8 cellular contexts compared by ENCODE assay signal in genomic region chr3:161274691-161275298, GRCh38. TPM values are rescaled to one million over a fixed set of nuclear protein-coding genes. Genes with fewer than 3 reads are reported as not detected.
DNase-seq lines count a peak whose midpoint lies in the region; ATAC-seq, FAIRE-seq and TF ChIP-seq lines count a peak whose summit lies in the region.

No MANE protein-coding gene starts in this region.

- TF ChIP-seq CTCF in Calu3 (IDR thresholded peaks at IDR 0.05; ENCODE audit: unreplicated experiment) = peak; percentile 39
- peak; percentile 71 for TF ChIP-seq CTCF in PC-9 (conservative IDR thresholded peaks at IDR 0.05)
- TF ChIP-seq CTCF in K562 (IDR thresholded peaks at IDR 0.05 in 2 of 3, conservative IDR thresholded peaks at IDR 0.05 in 1 of 3; ENCODE audit: insufficient read depth in 2 of 3, low read depth in 1 of 3, low read length in 3 of 3) = peak; percentile 57 to 75 (median 73); a peak in 5 of 6 replicates
- TF ChIP-seq CTCF in HepG2 (CRISPR knock-in tag; IDR thresholded peaks at IDR 0.05) = peak; percentile 52
- TF ChIP-seq CTCF in tibial artery (IDR thresholded peaks at IDR 0.05) = peak; percentile 24 to 42

- intact Hi-C loops in Calu3 (cut with micrococcal nuclease; ENCODE audit: unreplicated experiment) (loop anchor here (5.0 kb wide), 1 partner anchor 43 kb away; no protein-coding TSS in a partner anchor), PC-9 (cut with micrococcal nuclease; ENCODE audit: unreplicated experiment) (loop anchor here (1.0 to 5.0 kb wide), 6 partner anchors 42 to 567 kb away; no protein-coding TSS in a partner anchor), K562 (cut with micrococcal nuclease) (loop anchor here (1.0 to 10.0 kb wide), 5 partner anchors 135 to 570 kb away; no protein-coding TSS in a partner anchor), HepG2 (cut with micrococcal nuclease; ENCODE audit: unreplicated experiment) (loop anchor here (1.0 to 10.0 kb wide), 4 partner anchors 135 to 350 kb away; no protein-coding TSS in a partner anchor), tibial artery (cut with DNase I; ENCODE audit: low total_unique reads) (loop anchor here (5.0 kb wide), 1 partner anchor 148 kb away; no protein-coding TSS in a partner anchor)

- H3F3A ChIP-seq in PC-9 (ENCODE audit: insufficient read depth, low read depth) = no peaks in the 10 kb centered on the region; the same call in 1 of the 2 replicates

- no peak overlapping the region for H3K4me3 ChIP-seq in PC-9
- no peak overlapping the region for H3K4me3 ChIP-seq in K562
- H3K4me3 ChIP-seq in HepG2 (replicated peaks in 1 of 3; ENCODE audit: insufficient read depth in 1 of 3, low read depth in 2 of 3, low read length in 3 of 3) = no peak overlapping the region
- H3K4me3 ChIP-seq in tibial artery = no peak overlapping the region

- DNase-seq in Calu3 = peak; percentile 63
- DNase-seq in PC-9 = peak in 1 of 2 experiments; percentile 43
- DNase-seq in K562 (ENCODE audit: extremely low read depth in 1 of 4, low spot score in 3 of 4) = peak; percentile 45 to 69 (median 60)
- DNase-seq in HepG2 (ENCODE audit: low spot score) = peak; percentile 51
- no peak for DNase-seq in tibial artery
- DNase-seq in ureter (ENCODE audit: low spot score) = no peak

- H3K36me3 ChIP-seq in PC-9 (ENCODE audit: low read depth) = no peaks in the 10 kb centered on the region
- no peaks in the 10 kb centered on the region for H3K36me3 ChIP-seq in K562 (ENCODE audit: control insufficient read depth, insufficient read depth, low read length)
- H3K36me3 ChIP-seq in HepG2 (replicated peaks in 1 of 2; ENCODE audit: control insufficient read depth in 1 of 2, insufficient read depth in 2 of 2, low read length in 2 of 2) = 0 out of 5 replicates have a peak, but pooled peaks cover 0 to 1% of the 10 kb centered on the region in 2 experiments
- H3K36me3 ChIP-seq in tibial artery = peaks cover 0 to 14% (median 8%) of the 10 kb centered on the region in 3 donors

- H3K4me2 ChIP-seq in PC-9 = no peak overlapping the region
- H3K4me2 ChIP-seq in K562 (ENCODE audit: insufficient read depth, low read length) = no peak overlapping the region
- H3K4me2 ChIP-seq in HepG2 (ENCODE audit: low read depth, low read length) = no peak overlapping the region

- no peak overlapping the region for H3K9ac ChIP-seq in K562 (ENCODE audit: insufficient read depth in 1 of 2, low read depth in 2 of 2, low read length in 2 of 2)
- no peak overlapping the region for H3K9ac ChIP-seq in HepG2 (ENCODE audit: insufficient read depth, low read depth, low read length)

- no TSS peak for BruUV-seq in Calu3 (replicated peaks; lab: Mats Ljungman, UMichigan)
- no TSS peak for BruUV-seq in PC-9 (replicated peaks; lab: Mats Ljungman, UMichigan)
- BruUV-seq in K562 (replicated peaks; lab: Mats Ljungman, UMichigan) = no TSS peak
- no TSS peak for BruUV-seq in HepG2 (replicated peaks; lab: Mats Ljungman, UMichigan)

- ATAC-seq in GM18868 (IDR thresholded peaks at IDR 0.05; ENCODE audit: unreplicated experiment) (peak; percentile 95), HG03439 (IDR thresholded peaks at IDR 0.05; ENCODE audit: unreplicated experiment) (peak; percentile 81), K562 (peak; percentile 94), HepG2 (peak; percentile 85)

- in situ Hi-C loops in K562 (cut with MboI) (no loop called here), HepG2 (cut with HindIII; ENCODE audit: extremely low pct_ligation_motif_present, low pct_unique_long_range_greater_than_20kb) (loop anchor here (5.0 to 10.0 kb wide), 3 partner anchors 138 to 350 kb away; no protein-coding TSS in a partner anchor)

- H3K27ac ChIP-seq in PC-9 (no peak overlapping the region), K562 (ENCODE audit: extremely low read depth, low read depth, low read length) (no peak overlapping the region), HepG2 (ENCODE audit: extremely low read length, insufficient read depth, low read length) (no peak overlapping the region), tibial artery (no peak overlapping the region)

- no peak overlapping the region for H3K27ac Mint-ChIP-seq in Calu3 (ENCODE audit: unreplicated experiment)

- TF ChIP-seq POLR2A in K562 (conservative IDR thresholded peaks at IDR 0.05) (no peak), HepG2 (IDR thresholded peaks at IDR 0.05; ENCODE audit: insufficient read depth in 1 of 2, low read depth in 2 of 2, low read length in 2 of 2) (no peak)

- CTCF ChIA-PET in Calu3 (lab: Charles Lee) (interaction anchor here (1.2 to 1.3 kb wide), 2 partner anchors 135 to 149 kb away, joined by 4 to 5 read pairs; no protein-coding TSS in a partner anchor), PC-9 (lab: Charles Lee) (interaction anchor here (0.6 to 1.5 kb wide), 9 partner anchors 11 to 292 kb away, joined by 3 to 8 read pairs (median 3); no protein-coding TSS in a partner anchor), K562 (lab: Yijun Ruan, JAX; ENCODE audit: low intra/inter-chr PET ratio) (interaction anchor here (0.7 to 2.7 kb wide), 3 partner anchors 134 to 178 kb away, joined by 3 to 12 read pairs (median 10); no protein-coding TSS in a partner anchor), HepG2 (lab: Yijun Ruan, JAX; ENCODE audit: low intra/inter-chr PET ratio, low total read pairs) (interaction anchor here (0.7 to 3.3 kb wide), 5 partner anchors 134 to 178 kb away, joined by 3 to 42 read pairs (median 20); no protein-coding TSS in a partner anchor)

- no peaks in the 10 kb centered on the region for H3K9me2 ChIP-seq in PC-9 (ENCODE audit: insufficient read depth)

- WGBS in K562 (ENCODE audit: insufficient coverage, low coverage, missing lambda C conversion rate) = 11% methylated on average over 4 of the region's 4 CpGs
- WGBS in HepG2 (ENCODE audit: low lambda C conversion rate) = 69% methylated on average over 4 of the region's 4 CpGs

- FAIRE-seq in K562 (lab: Jason Lieb, UNC) = peak; percentile 19
- FAIRE-seq in HepG2 (lab: Jason Lieb, UNC) = peak; percentile 57

- POLR2A ChIA-PET in PC-9 (lab: Charles Lee; ENCODE audit: unreplicated experiment) (no interaction called here), K562 (lab: Yijun Ruan, JAX) (no interaction called here), HepG2 (lab: Yijun Ruan, JAX) (no interaction called here)

- peak; percentile 16 to 66; a peak in 3 of 4 replicates for TF ChIP-seq RAD21 in K562 (CRISPR knock-in tag; conservative IDR thresholded peaks at IDR 0.05 in 1 of 2, IDR thresholded peaks at IDR 0.05 in 1 of 2)
- 0 out of 2 replicates have a peak, but pooled peaks have one; percentile 36 for TF ChIP-seq RAD21 in HepG2 (CRISPR knock-in tag; IDR thresholded peaks at IDR 0.05)

- no peaks in the 10 kb centered on the region for H3K9me1 ChIP-seq in K562 (ENCODE audit: control insufficient read depth, insufficient read depth, low read length)

- H3K9me3 ChIP-seq in PC-9 (ENCODE audit: insufficient read depth, low read depth) (peaks cover 11% of the 10 kb centered on the region; the same call in 1 of the 2 replicates), K562 (replicated peaks; ENCODE audit: control insufficient read depth, insufficient read depth, low read depth, low read length) (no peaks in the 10 kb centered on the region), HepG2 (ENCODE audit: low read length) (peaks cover 26% of the 10 kb centered on the region), tibial artery (peaks cover 0 to 16% (median 6%) of the 10 kb centered on the region in 3 donors)

- H3K4me1 ChIP-seq in PC-9 (replicated peaks; ENCODE audit: insufficient read depth) (no peaks in the 10 kb centered on the region), K562 (replicated peaks in 1 of 2; ENCODE audit: control insufficient read depth in 2 of 2, insufficient read depth in 2 of 2, low read length in 2 of 2) (no peaks in the 10 kb centered on the region), HepG2 (ENCODE audit: insufficient read depth, low read length) (peaks cover 24% of the 10 kb centered on the region), tibial artery (no peaks in the 10 kb centered on the region)

- H2AFZ ChIP-seq in PC-9 (no peak overlapping the region), K562 (ENCODE audit: low read depth, low read length) (no peak overlapping the region), HepG2 (ENCODE audit: low read length) (no peak overlapping the region)

- TF ChIP-seq EP300 in K562 (IDR thresholded peaks at IDR 0.05; ENCODE audit: low read length) = no peak
- TF ChIP-seq EP300 in HepG2 (IDR thresholded peaks at IDR 0.05; ENCODE audit: low read depth in 2 of 2, low read length in 2 of 2) = no peak
- TF ChIP-seq EP300 in HepG2 (CRISPR knock-in tag; IDR thresholded peaks at IDR 0.05; ENCODE audit: borderline replicate concordance) = no peak

- no peaks in the 10 kb centered on the region for H3K4me1 Mint-ChIP-seq in Calu3 (ENCODE audit: low read depth, unreplicated experiment)

- H3K27me3 Mint-ChIP-seq in Calu3 (ENCODE audit: unreplicated experiment) = no peaks in the 10 kb centered on the region

- H3K79me2 ChIP-seq in PC-9 (ENCODE audit: low read depth) (no peaks in the 10 kb centered on the region), K562 (ENCODE audit: control insufficient read depth, insufficient read depth, low read length) (no peaks in the 10 kb centered on the region), HepG2 (ENCODE audit: insufficient read depth, low read length) (no peaks in the 10 kb centered on the region)

- H3K27me3 ChIP-seq in PC-9 (ENCODE audit: insufficient read depth, low read depth) (no peaks in the 10 kb centered on the region), K562 (ENCODE audit: control insufficient read depth in 2 of 2, insufficient read depth in 2 of 2, low read length in 2 of 2) (no peaks in the 10 kb centered on the region), HepG2 (ENCODE audit: control insufficient read depth in 1 of 2, insufficient read depth in 2 of 2, low read length in 2 of 2) (no peaks in the 10 kb centered on the region), tibial artery (no peaks in the 10 kb centered on the region)

- H3K36me3 Mint-ChIP-seq in Calu3 (ENCODE audit: insufficient read depth, unreplicated experiment) = peaks cover 17% of the 10 kb centered on the region

- peaks cover 4% of the 10 kb centered on the region for H3K9me3 Mint-ChIP-seq in Calu3 (ENCODE audit: low read depth, unreplicated experiment)

- H4K20me1 ChIP-seq in PC-9 (ENCODE audit: insufficient read depth) (no peaks in the 10 kb centered on the region), K562 (replicated peaks; ENCODE audit: control insufficient read depth, insufficient read depth, low read length) (no peaks in the 10 kb centered on the region), HepG2 (ENCODE audit: insufficient read depth, low read length) (no peaks in the 10 kb centered on the region)

- no peak overlapping the region for H3K4me3 Mint-ChIP-seq in Calu3 (ENCODE audit: low read depth, unreplicated experiment)

RNA-seq across cellular contexts. Expression of gene NMD3, which starts 53.7 kb away (rescaled TPM):
- total RNA-seq in Calu3 (2022) (90.7 and 104 TPM in 2 replicates), PC-9 (2021) (56.5 and 64.2 TPM in 2 replicates), K562 (2014; rRNA removed) (60.3 and 63.5 TPM in 2 replicates), K562 (2014; rRNA removed; fragmentation: Illumina TruSeq; extraction: Trizol) (121 and 133 TPM in 2 replicates), K562 (2015; rRNA removed; fragmentation: Illumina TruSeq; extraction: Trizol) (69.0 and 77.0 TPM in 2 replicates), K562 (2021) (105 and 111 TPM in 2 replicates), HepG2 (2016; rRNA removed; fragmentation: Illumina TruSeq; extraction: Trizol) (55.2 and 95.4 TPM in 2 replicates), ureter (67.2 TPM)
- 58.4 and 103 TPM in 2 replicates for total RNA-seq in K562 (2011; cell fraction: chromatin; rRNA removed; ENCODE audit: low replicate concordance)
- 37.9 and 41.5 TPM in 2 replicates for total RNA-seq in K562 (2011; cell fraction: nucleolus; rRNA removed)
- 45.5 and 54.7 TPM in 2 replicates for total RNA-seq in K562 (2011; cell fraction: nucleoplasm; rRNA removed)
- polyA plus RNA-seq in K562 (2011; rRNA removed) (107 and 129 TPM in 2 replicates), K562 (2014; fragmentation: Illumina TruSeq; extraction: Trizol) (96.9 and 100 TPM in 2 replicates), K562 (2014; fragmentation: Nextera tagmentation; extraction: Ambion mirVana) (100 to 1,000 TPM; 147 to 178 TPM), K562 (2014; rRNA removed) (63.6 and 73.9 TPM in 2 replicates), HepG2 (2011; rRNA removed) (31.3 and 44.2 TPM in 2 replicates)
- 25.1 and 41.6 TPM in 2 replicates for polyA plus RNA-seq in K562 (2011; cell fraction: cytosol; rRNA removed)
- polyA plus RNA-seq in K562 (2011; cell fraction: nucleus; rRNA removed) = 39.7 and 55.4 TPM in 2 replicates
- 73.3 and 75.3 TPM in 2 replicates for polyA plus RNA-seq in K562 (2012)
- 248 and 292 TPM in 2 replicates for polyA minus RNA-seq in K562 (2011; rRNA and poly(A)+ RNA removed)
- 69.3 and 87.1 TPM in 2 replicates for polyA minus RNA-seq in K562 (2011; cell fraction: cytosol; rRNA and poly(A)+ RNA removed)
- 50.4 and 91.6 TPM in 2 replicates for polyA minus RNA-seq in K562 (2011; cell fraction: nucleus; rRNA and poly(A)+ RNA removed)
- total RNA-seq in HepG2 (2016; cell fraction: cytosol; rRNA removed; fragmentation: Illumina TruSeq; extraction: Trizol; ENCODE audit: low read depth) = 8.5 and 10.5 TPM in 2 replicates
- 55.7 and 91.2 TPM in 2 replicates for total RNA-seq in HepG2 (2016; cell fraction: insoluble cytoplasmic fraction; rRNA removed; fragmentation: Illumina TruSeq; extraction: Trizol)
- total RNA-seq in HepG2 (2016; cell fraction: membrane; rRNA removed; fragmentation: Illumina TruSeq; extraction: Trizol) = 22.8 and 30.4 TPM in 2 replicates
- total RNA-seq in HepG2 (2016; cell fraction: nucleus; rRNA removed; fragmentation: Illumina TruSeq; extraction: Trizol) = 46.6 and 50.5 TPM in 2 replicates
- polyA plus RNA-seq in HepG2 (2011; cell fraction: cytosol; rRNA removed) = 17.1 and 21.6 TPM in 2 replicates
- 19.8 and 20.3 TPM in 2 replicates for polyA plus RNA-seq in HepG2 (2011; cell fraction: nucleus; rRNA removed)
- polyA plus RNA-seq in HepG2 (2012) = 46.6 and 51.7 TPM in 2 replicates
- polyA plus RNA-seq in HepG2 (2016; cell fraction: cytosol; fragmentation: Illumina TruSeq; extraction: Trizol; ENCODE audit: low read depth) = 3.5 and 4.3 TPM in 2 replicates
- 73.9 and 86.1 TPM in 2 replicates for polyA plus RNA-seq in HepG2 (2016; cell fraction: insoluble cytoplasmic fraction; fragmentation: Illumina TruSeq; extraction: Trizol; ENCODE audit: low read depth)
- polyA plus RNA-seq in HepG2 (2016; cell fraction: membrane; fragmentation: Illumina TruSeq; extraction: Trizol; ENCODE audit: low read depth) = 11.3 and 13.2 TPM in 2 replicates
- 39.5 and 44.5 TPM in 2 replicates for polyA plus RNA-seq in HepG2 (2016; cell fraction: nucleus; fragmentation: Illumina TruSeq; extraction: Trizol; ENCODE audit: insufficient read depth, low read depth)
- polyA minus RNA-seq in HepG2 (2011; rRNA and poly(A)+ RNA removed; ENCODE audit: low replicate concordance) = 55.7 and 74.3 TPM in 2 replicates
- 50.4 and 51.5 TPM in 2 replicates for polyA minus RNA-seq in HepG2 (2011; cell fraction: cytosol; rRNA and poly(A)+ RNA removed)
- polyA minus RNA-seq in HepG2 (2011; cell fraction: nucleus; rRNA and poly(A)+ RNA removed) = 85.7 and 94.0 TPM in 2 replicates

Comparison
In these comparisons a context has a peak if more than half of its experiments do, and no peak if none do; other contexts are left out.
1. DNase-seq: peak in Calu3 (single experiment), K562 (4 of 4) and HepG2 (single experiment); none in tibial artery (0 of 2) and ureter (single experiment).
2. Peak in every context shown above with its lines, with median percentiles within 50 percentile points of each other: CTCF ChIP-seq and ATAC-seq.